In the genomic region with DNA sequence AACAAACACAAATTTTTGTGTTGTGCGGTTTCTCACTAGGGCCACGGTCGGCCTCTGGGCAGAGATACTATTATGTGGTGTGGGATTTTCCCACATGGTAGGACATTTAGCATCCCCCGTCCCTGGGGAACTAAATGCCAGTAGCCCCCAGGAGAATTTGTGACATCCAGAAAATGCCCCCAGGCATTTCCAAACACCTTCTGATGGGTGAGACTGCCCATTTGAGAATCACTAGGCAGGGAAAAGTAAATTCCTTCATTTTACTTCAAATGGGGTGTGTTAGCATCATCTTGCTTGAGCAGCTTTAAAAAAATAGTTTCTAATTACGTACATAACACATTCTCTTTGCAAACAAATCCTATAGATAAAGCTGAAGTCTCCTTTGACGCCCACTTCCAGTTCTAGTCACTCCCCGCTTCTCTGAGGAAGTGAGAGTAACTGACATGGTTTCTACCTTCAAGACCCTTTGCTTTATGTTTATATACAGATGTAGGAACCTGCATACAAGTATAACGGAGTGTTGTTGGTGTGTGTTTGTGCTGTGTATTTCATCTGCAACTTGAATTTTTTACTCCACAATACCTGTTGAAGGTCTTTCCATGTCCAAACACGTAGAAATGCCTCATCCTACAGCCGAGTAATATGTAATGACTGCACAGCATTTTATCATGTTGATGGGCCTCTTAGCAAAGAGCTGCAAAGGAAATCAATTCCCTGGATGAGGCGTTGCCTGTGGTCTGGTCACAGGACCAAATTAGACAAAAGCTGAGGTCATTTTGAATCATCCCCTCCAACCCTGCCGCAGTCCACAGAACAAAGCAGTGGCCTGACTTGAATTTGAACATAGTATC, we compare ENCODE assay signal across 8 cellular contexts. TPM values are rescaled to one million over a fixed set of nuclear protein-coding genes. Genes with fewer than 3 reads are reported as not detected.
DNase-seq lines count a peak whose midpoint lies in the region; FAIRE-seq and TF ChIP-seq lines count a peak whose summit lies in the region.

No MANE protein-coding gene starts in this region.

- H3K4me3 ChIP-seq in HEK293 (ENCODE audit: low read depth, low read length) (no peak overlapping the region), endothelial cell of umbilical vein (replicated peaks in 1 of 3; ENCODE audit: insufficient read depth in 1 of 3, low read depth in 1 of 3, low read length in 3 of 3) (no peak overlapping the region)

- CTCF ChIA-PET in HEK293 (lab: Yijun Ruan, JAX) = interaction anchor here (0.6 to 1.8 kb wide), 4 partner anchors 33 to 224 kb away, joined by 3 to 4 read pairs (median 3); no protein-coding TSS in a partner anchor
- CTCF ChIA-PET in endothelial cell of umbilical vein (lab: Charles Lee) = interaction anchor here (0.8 to 2.1 kb wide), 13 partner anchors 10 to 118 kb away, joined by 3 to 15 read pairs (median 4); no protein-coding TSS in a partner anchor

- no peaks in the 10 kb centered on the region for H4K20me1 ChIP-seq in endothelial cell of umbilical vein (replicated peaks; ENCODE audit: control insufficient read depth, extremely low read depth, insufficient read depth, low read length)

- peak overlapping the region; percentile 40 for H3K4me2 ChIP-seq in endothelial cell of umbilical vein (ENCODE audit: insufficient read depth, low read length)

- no peaks in the 10 kb centered on the region for H3K27me3 ChIP-seq in endothelial cell of umbilical vein (ENCODE audit: control insufficient read depth in 2 of 2, insufficient read depth in 2 of 2, low read length in 2 of 2)

- H3K4me1 ChIP-seq in HEK293 (ENCODE audit: control insufficient read depth, insufficient read depth, low read length) (no peaks in the 10 kb centered on the region), endothelial cell of umbilical vein (ENCODE audit: control insufficient read depth, extremely low read depth, insufficient read depth, low read length) (peaks cover 26% of the 10 kb centered on the region)

- TF ChIP-seq POLR2A in GM15510 (IDR thresholded peaks at IDR 0.05; ENCODE audit: borderline replicate concordance, extremely low read depth, insufficient read length) (peak; percentile 22), endothelial cell of umbilical vein (IDR thresholded peaks at IDR 0.05; ENCODE audit: low read depth, low read length) (no peak)

- peak; percentile 69 for FAIRE-seq in endothelial cell of umbilical vein (lab: Jason Lieb, UNC)

- H2AFZ ChIP-seq in endothelial cell of umbilical vein (ENCODE audit: low read depth, low read length) = peak overlapping the region; percentile 52

- POLR2A ChIA-PET in HEK293 (lab: Yijun Ruan, JAX) (interaction anchor here (0.6 kb wide), 1 partner anchor 541 kb away, joined by 6 read pairs; no protein-coding TSS in a partner anchor), endothelial cell of umbilical vein (lab: Charles Lee) (interaction anchor here (1.1 kb wide), 1 partner anchor 9 kb away, joined by 3 read pairs; no protein-coding TSS in a partner anchor)

- H3K9me3 ChIP-seq in HEK293 (ENCODE audit: control insufficient read depth, insufficient read depth, low read depth, low read length) (no peaks in the 10 kb centered on the region), endothelial cell of umbilical vein (replicated peaks; ENCODE audit: control insufficient read depth, insufficient read depth, low read length) (no peaks in the 10 kb centered on the region)

- peak overlapping the region; percentile 27 for H3K9ac ChIP-seq in endothelial cell of umbilical vein (replicated peaks; ENCODE audit: extremely low read depth, insufficient read depth, low read length)

- TSS peak; percentile 45 for BruUV-seq in endothelial cell of umbilical vein (replicated peaks; lab: Mats Ljungman, UMichigan)

- H3K79me2 ChIP-seq in endothelial cell of umbilical vein (ENCODE audit: control insufficient read depth, insufficient read depth, low read length) = no peaks in the 10 kb centered on the region

- DNase-seq in NAMALWA (ENCODE audit: low spot score) = peak; percentile 31
- DNase-seq in endothelial cell of umbilical vein (ENCODE audit: low read depth, low spot score) = no peak
- no peak for DNase-seq in ureter (ENCODE audit: low spot score)
- no peak for DNase-seq in DMS53 (lab: John Stamatoyannopoulos, UW)
- no peak for DNase-seq in NCI-H187 (lab: John Stamatoyannopoulos, UW)
- no peak for DNase-seq in activated CD4-positive, alpha-beta T cell treated with anti-CD3 and anti-CD28 coated beads for 1 hour

- TF ChIP-seq CTCF in HEK293 (tag by site-specific recombination; IDR thresholded peaks at IDR 0.05) (no peak), endothelial cell of umbilical vein (IDR thresholded peaks at IDR 0.05; ENCODE audit: extremely low read depth in 1 of 2, insufficient read depth in 1 of 2, low read depth in 1 of 2, low read length in 2 of 2) (no peak)

- no peaks in the 10 kb centered on the region for H3K9me1 ChIP-seq in endothelial cell of umbilical vein (replicated peaks; ENCODE audit: control insufficient read depth, extremely low read depth, insufficient read depth, low read length)

- no peak overlapping the region for H3K27ac ChIP-seq in HEK293 (ENCODE audit: extremely low read depth, low read depth, low read length)
- H3K27ac ChIP-seq in endothelial cell of umbilical vein (ENCODE audit: insufficient read depth, low read depth, low read length) = peak overlapping the region; percentile 61

- intact Hi-C loops in endothelial cell of umbilical vein (cut with micrococcal nuclease) = no loop called here

- no peaks in the 10 kb centered on the region for H3K36me3 ChIP-seq in HEK293 (ENCODE audit: control insufficient read depth in 2 of 2, insufficient read depth in 1 of 2, low read length in 2 of 2)
- H3K36me3 ChIP-seq in endothelial cell of umbilical vein (ENCODE audit: control insufficient read depth in 2 of 2, extremely low read depth in 1 of 2, insufficient read depth in 2 of 2, low read length in 2 of 2) = no peaks in the 10 kb centered on the region

- dilution Hi-C loops in endothelial cell of umbilical vein (cut with MboI; ENCODE audit: extremely low pct_ligation_motif_present, low sequenced_read_pairs) = no loop called here

TF ChIP-seq in HEK293, 187 proteins besides CTCF, POLR2A, EP300 and RAD21:
- TF ChIP-seq SCRT2 (tag by site-specific recombination; IDR thresholded peaks at IDR 0.05) (peak; percentile 81), ZNF2 (tag by site-specific recombination; IDR thresholded peaks at IDR 0.05) (no peak), ZNF660 (tag by site-specific recombination; IDR thresholded peaks at IDR 0.05) (0 out of 2 replicates have a peak, but pooled peaks have one; percentile 51)
- TF ChIP-seq, protein P1, sequence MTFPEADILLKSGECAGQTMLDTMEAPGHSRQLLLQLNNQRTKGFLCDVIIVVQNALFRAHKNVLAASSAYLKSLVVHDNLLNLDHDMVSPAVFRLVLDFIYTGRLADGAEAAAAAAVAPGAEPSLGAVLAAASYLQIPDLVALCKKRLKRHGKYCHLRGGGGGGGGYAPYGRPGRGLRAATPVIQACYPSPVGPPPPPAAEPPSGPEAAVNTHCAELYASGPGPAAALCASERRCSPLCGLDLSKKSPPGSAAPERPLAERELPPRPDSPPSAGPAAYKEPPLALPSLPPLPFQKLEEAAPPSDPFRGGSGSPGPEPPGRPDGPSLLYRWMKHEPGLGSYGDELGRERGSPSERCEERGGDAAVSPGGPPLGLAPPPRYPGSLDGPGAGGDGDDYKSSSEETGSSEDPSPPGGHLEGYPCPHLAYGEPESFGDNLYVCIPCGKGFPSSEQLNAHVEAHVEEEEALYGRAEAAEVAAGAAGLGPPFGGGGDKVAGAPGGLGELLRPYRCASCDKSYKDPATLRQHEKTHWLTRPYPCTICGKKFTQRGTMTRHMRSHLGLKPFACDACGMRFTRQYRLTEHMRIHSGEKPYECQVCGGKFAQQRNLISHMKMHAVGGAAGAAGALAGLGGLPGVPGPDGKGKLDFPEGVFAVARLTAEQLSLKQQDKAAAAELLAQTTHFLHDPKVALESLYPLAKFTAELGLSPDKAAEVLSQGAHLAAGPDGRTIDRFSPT (tag by site-specific recombination; IDR thresholded peaks at IDR 0.05) = peak; percentile 28; the same call in 1 of the 2 replicates
TF ChIP-seq in HEK293: peak in this region for 3.

TF ChIP-seq in endothelial cell of umbilical vein, 7 proteins besides CTCF, POLR2A, EP300 and RAD21:
- TF ChIP-seq JUN (IDR thresholded peaks at IDR 0.05; ENCODE audit: borderline replicate concordance, insufficient read depth, insufficient read length, low read depth) = peak; percentile 15
- TF ChIP-seq, protein P2, sequence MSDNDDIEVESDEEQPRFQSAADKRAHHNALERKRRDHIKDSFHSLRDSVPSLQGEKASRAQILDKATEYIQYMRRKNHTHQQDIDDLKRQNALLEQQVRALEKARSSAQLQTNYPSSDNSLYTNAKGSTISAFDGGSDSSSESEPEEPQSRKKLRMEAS (IDR thresholded peaks at IDR 0.05; ENCODE audit: insufficient read depth, insufficient read length) = no peak
- no peak for TF ChIP-seq EZH2 (IDR thresholded peaks at IDR 0.05; ENCODE audit: borderline replicate concordance, low read depth, low read length, severe bottlenecking)
- TF ChIP-seq MYC (IDR thresholded peaks at IDR 0.05; ENCODE audit: low read depth, low read length) = no peak
- TF ChIP-seq FOS (IDR thresholded peaks at IDR 0.05; ENCODE audit: borderline replicate concordance, insufficient read depth, low read length) = peak; percentile 79
- no peak for TF ChIP-seq GATA2 (IDR thresholded peaks at IDR 0.05; ENCODE audit: insufficient read depth, insufficient read length, low read depth, low read length)
- peak; percentile 41 for TF ChIP-seq POLR2AphosphoS5 (IDR thresholded peaks at IDR 0.05; ENCODE audit: insufficient read depth, low read depth, low read length)
TF ChIP-seq in endothelial cell of umbilical vein: peak in this region for 3.

RNA-seq across cellular contexts. Expression of gene ZBTB38, which starts 31.4 kb away (rescaled TPM):
- total RNA-seq in endothelial cell of umbilical vein (83.4 and 85.2 TPM in 2 replicates), ureter (121 TPM)
- polyA plus RNA-seq in endothelial cell of umbilical vein = 25.5 and 31.1 TPM in 2 replicates
- 30.2 and 30.5 TPM in 2 replicates for polyA plus RNA-seq in endothelial cell of umbilical vein (2011; cell fraction: cytosol; rRNA removed)
- polyA plus RNA-seq in endothelial cell of umbilical vein (2011; cell fraction: nucleus; rRNA removed) = 57.4 and 59.3 TPM in 2 replicates
- polyA plus RNA-seq in endothelial cell of umbilical vein (2012) = 58.5 and 77.2 TPM in 2 replicates
- polyA minus RNA-seq in endothelial cell of umbilical vein = 130 and 159 TPM in 2 replicates
- 30.9 TPM for polyA minus RNA-seq in endothelial cell of umbilical vein (2011; cell fraction: cytosol; rRNA and poly(A)+ RNA removed)
- 158 and 229 TPM in 2 replicates for polyA minus RNA-seq in endothelial cell of umbilical vein (2011; cell fraction: nucleus; rRNA and poly(A)+ RNA removed)
